ENCODE assay signal across 12 cellular contexts in the genomic region with DNA sequence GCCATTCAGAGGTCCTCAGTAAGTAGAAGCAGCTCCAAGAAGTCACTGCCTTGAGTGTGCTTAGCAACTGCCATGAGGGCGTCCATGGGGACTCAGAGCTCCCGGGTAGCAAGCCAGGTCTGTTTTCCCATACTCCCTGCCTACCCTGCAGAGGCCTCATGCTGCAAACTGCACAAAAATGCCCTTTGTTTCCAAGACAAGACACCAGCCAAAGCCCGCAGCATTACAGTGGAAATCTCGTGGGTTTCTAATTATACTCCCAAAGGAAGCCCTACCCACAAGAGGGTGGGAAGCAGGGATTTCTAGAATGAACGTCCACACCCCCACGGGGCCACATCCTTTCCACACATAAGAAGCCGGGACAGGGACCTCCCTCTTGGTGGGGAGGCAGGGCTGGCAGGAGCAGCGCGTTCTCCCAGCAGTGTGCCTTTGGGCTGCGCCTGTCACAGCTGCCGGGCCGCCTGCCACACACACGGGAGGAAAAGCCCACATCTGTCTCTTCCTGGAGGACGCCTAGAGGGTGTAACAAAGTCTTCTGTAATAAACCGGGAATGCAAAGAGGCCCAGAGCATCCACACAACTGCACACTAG. TPM values are rescaled to one million over a fixed set of nuclear protein-coding genes. Genes with fewer than 3 reads are reported as not detected.
DNase-seq lines count a peak whose midpoint lies in the region; ATAC-seq and TF ChIP-seq lines count a peak whose summit lies in the region.
"Had no signal": no experiment of that assay in that cellular context is flagged by ENCODE, and none has a peak within 500 bp of the region (broad histone marks: within the 10 kb centered on the region; RNA-seq: fewer than 3 reads in every experiment).

No MANE protein-coding gene starts in this region.

- peaks cover 7% of the 10 kb centered on the region; the same call in 1 of the 2 replicates for H3K9me3 ChIP-seq in BLaER1

- H3K27me3 Mint-ChIP-seq in osteocyte (ENCODE audit: unreplicated experiment): no peaks in the 10 kb centered on the region
- H3K27me3 Mint-ChIP-seq: IgD-negative memory B cell, memory B cell had no signal

- H3K4me2 ChIP-seq in BLaER1: peak overlapping the region; percentile 73

- DNase-seq in NCI-H2171 treated with DMSO at 0.1 percent for 48 hours (lab: John Stamatoyannopoulos, UW) (peak; percentile 84), foreskin keratinocyte (no peak), osteocyte (ENCODE audit: extremely low spot score, unreplicated experiment) (no peak), T-helper 1 cell (no peak)

- H3K36me3 Mint-ChIP-seq in osteocyte (ENCODE audit: unreplicated experiment): no peaks in the 10 kb centered on the region
- H3K36me3 Mint-ChIP-seq: IgD-negative memory B cell, memory B cell had no signal

- peak overlapping the region; percentile 20; the same call in 1 of the 2 replicates for H3K27ac ChIP-seq in BLaER1
- H3K27ac ChIP-seq in foreskin keratinocyte: no peak overlapping the region
- H3K27ac ChIP-seq: cardiac muscle cell had no signal

- H3K4me1 ChIP-seq in BLaER1 (peaks cover 38% of the 10 kb centered on the region), foreskin keratinocyte (no peaks in the 10 kb centered on the region)

- ATAC-seq in foreskin keratinocyte (peak; percentile 28), GM21529 (IDR thresholded peaks at IDR 0.05; ENCODE audit: unreplicated experiment) (no peak), GM18861 (IDR thresholded peaks at IDR 0.05; ENCODE audit: unreplicated experiment) (no peak), GM21381 (IDR thresholded peaks at IDR 0.05; ENCODE audit: unreplicated experiment) (no peak)

- no peak overlapping the region for H3K4me3 Mint-ChIP-seq in osteocyte (ENCODE audit: unreplicated experiment)
- H3K4me3 Mint-ChIP-seq: IgD-negative memory B cell; memory B cell; T-helper 1 cell treated with Interleukin-12 subunit alpha and Interleukin-12 subunit beta and Interleukin-4 antibody, amounts not matched to agents 30 μg/mL and 1 μg/mL, for 36 hours had no signal

- H3K27ac Mint-ChIP-seq in osteocyte (ENCODE audit: unreplicated experiment): peak overlapping the region; percentile 63
- H3K27ac Mint-ChIP-seq: IgD-negative memory B cell; memory B cell; T-helper 1 cell treated with Interleukin-12 subunit alpha and Interleukin-12 subunit beta and Interleukin-4 antibody, amounts not matched to agents 30 μg/mL and 1 μg/mL, for 36 hours had no signal

- H3K27me3 ChIP-seq in BLaER1: no peaks in the 10 kb centered on the region
- peaks cover 2% of the 10 kb centered on the region for H3K27me3 ChIP-seq in foreskin keratinocyte
- H3K27me3 ChIP-seq: cardiac muscle cell had no signal

- H3K9ac ChIP-seq in BLaER1: peak overlapping the region; percentile 5; the same call in 1 of the 2 replicates

- H3K4me1 Mint-ChIP-seq in osteocyte (ENCODE audit: unreplicated experiment): peaks cover 52% of the 10 kb centered on the region
- H3K4me1 Mint-ChIP-seq: IgD-negative memory B cell, memory B cell had no signal

- H3K36me3 ChIP-seq in BLaER1: no peaks in the 10 kb centered on the region
- H3K36me3 ChIP-seq: cardiac muscle cell had no signal

- TF ChIP-seq CTCF in foreskin keratinocyte (conservative IDR thresholded peaks at IDR 0.05): no peak
- TF ChIP-seq CTCF in osteocyte (IDR thresholded peaks at IDR 0.05): no peak

- no peaks in the 10 kb centered on the region for H3K9me3 Mint-ChIP-seq in osteocyte (ENCODE audit: unreplicated experiment)
- H3K9me3 Mint-ChIP-seq: memory B cell; T-helper 1 cell treated with Interleukin-12 subunit alpha and Interleukin-12 subunit beta and Interleukin-4 antibody, amounts not matched to agents 30 μg/mL and 1 μg/mL, for 36 hours had no signal

- no peaks in the 10 kb centered on the region for H4K20me1 ChIP-seq in BLaER1

- no peak overlapping the region for H3K4me3 ChIP-seq in BLaER1
- H3K4me3 ChIP-seq: cardiac muscle cell had no signal

RNA-seq across cellular contexts. Expression of gene FAM174B, which starts 31.1 kb away (rescaled TPM):
- total RNA-seq in foreskin keratinocyte: 0.46 and 0.71 TPM in 2 replicates
- 0.25 and 0.32 TPM in 2 replicates for polyA plus RNA-seq in foreskin keratinocyte
- total RNA-seq in osteocyte: 8.2 and 11.0 TPM in 2 replicates
